Comparison of ENCODE assay signal across 12 cellular contexts in genomic region chr1:44484155-44484688, GRCh38.
DNase-seq lines count a peak whose midpoint lies in the region; ATAC-seq lines count a peak whose summit lies in the region.
"Had no signal": no experiment of that assay in that cellular context is flagged by ENCODE, and none has a peak within 500 bp of the region (broad histone marks: within the 10 kb centered on the region; RNA-seq: fewer than 3 reads in every experiment).

No MANE protein-coding gene starts in this region.

- H3K9ac ChIP-seq in subcutaneous abdominal adipose tissue (ENCODE audit: low read length in 5 of 5) = peak overlapping the region in 2 of 5 donors; percentile 2 to 17

- H3K27ac Mint-ChIP-seq in activated CD4-positive, alpha-beta memory T cell treated with anti-CD3 and anti-CD28 coated beads for 36 hours = no peak overlapping the region
- no peak overlapping the region for H3K27ac Mint-ChIP-seq in activated CD4-positive, alpha-beta memory T cell treated with anti-CD3 and anti-CD28 coated beads, Interleukin-2, amount 10 ng/mL, durations not matched to agents 7 days and 5 days
- H3K27ac Mint-ChIP-seq: activated naive CD4-positive, alpha-beta T cell treated with anti-CD3 and anti-CD28 coated beads, Interleukin-2, amount 50 U/mL, for 72 hours had no signal

- no peaks in the 10 kb centered on the region for H3K4me1 Mint-ChIP-seq in activated CD4-positive, alpha-beta memory T cell treated with anti-CD3 and anti-CD28 coated beads for 36 hours (ENCODE audit: low read depth)
- no peaks in the 10 kb centered on the region for H3K4me1 Mint-ChIP-seq in activated CD4-positive, alpha-beta memory T cell treated with anti-CD3 and anti-CD28 coated beads, Interleukin-2, amount 10 ng/mL, durations not matched to agents 7 days and 5 days

- H3K4me3 Mint-ChIP-seq in activated CD4-positive, alpha-beta memory T cell treated with anti-CD3 and anti-CD28 coated beads for 36 hours = no peak overlapping the region
- no peak overlapping the region for H3K4me3 Mint-ChIP-seq in activated CD4-positive, alpha-beta memory T cell treated with anti-CD3 and anti-CD28 coated beads, Interleukin-2, amount 10 ng/mL, durations not matched to agents 7 days and 5 days

- H3K36me3 ChIP-seq in subcutaneous abdominal adipose tissue (ENCODE audit: control insufficient read depth in 5 of 5, insufficient read depth in 5 of 5, low read length in 5 of 5) = no peaks in the 10 kb centered on the region

- peak overlapping the region in 1 of 5 donors; percentile 6 for H3K4me3 ChIP-seq in subcutaneous abdominal adipose tissue (ENCODE audit: low read depth in 1 of 5, low read length in 5 of 5)

- DNase-seq in activated CD4-positive, alpha-beta memory T cell treated with anti-CD3 and anti-CD28 coated beads for 36 hours = peak; percentile 10
- no peak for DNase-seq in activated CD4-positive, alpha-beta memory T cell treated with anti-CD3 and anti-CD28 coated beads, Interleukin-2, amount 10 ng/mL, durations not matched to agents 7 days and 5 days
- peak; percentile 61 for DNase-seq in astrocyte of the hippocampus (ENCODE audit: low read depth, low spot score)
- peak; percentile 78 for DNase-seq in iPS DF 19.7 (ENCODE audit: low read depth, low spot score)
- DNase-seq in stimulated activated naive CD4-positive, alpha-beta T cell (lab: John Stamatoyannopoulos, UW) = no peak
- no peak for DNase-seq in caudate nucleus (lab: John Stamatoyannopoulos, UW)
- DNase-seq: 8988T, DND-41 had no signal

- H3K27me3 Mint-ChIP-seq in activated CD4-positive, alpha-beta memory T cell treated with anti-CD3 and anti-CD28 coated beads for 36 hours = peaks cover 25% of the 10 kb centered on the region
- peaks cover 32% of the 10 kb centered on the region for H3K27me3 Mint-ChIP-seq in activated CD4-positive, alpha-beta memory T cell treated with anti-CD3 and anti-CD28 coated beads, Interleukin-2, amount 10 ng/mL, durations not matched to agents 7 days and 5 days

- no peaks in the 10 kb centered on the region for H3K9me3 Mint-ChIP-seq in activated CD4-positive, alpha-beta memory T cell treated with anti-CD3 and anti-CD28 coated beads for 36 hours
- H3K9me3 Mint-ChIP-seq in activated CD4-positive, alpha-beta memory T cell treated with anti-CD3 and anti-CD28 coated beads, Interleukin-2, amount 10 ng/mL, durations not matched to agents 7 days and 5 days = no peaks in the 10 kb centered on the region
- H3K9me3 Mint-ChIP-seq: activated naive CD4-positive, alpha-beta T cell treated with anti-CD3 and anti-CD28 coated beads, Interleukin-2, amount 50 U/mL, for 72 hours had no signal

- H3K27ac ChIP-seq in subcutaneous abdominal adipose tissue (ENCODE audit: low read depth, low read length) (peak overlapping the region; percentile 69), caudate nucleus (ENCODE audit: low read depth, low read length) (no peak overlapping the region)
- H3K27ac ChIP-seq: epithelial cell of prostate had no signal

- CTCF ChIA-PET in activated CD4-positive, alpha-beta memory T cell treated with anti-CD3 and anti-CD28 coated beads for 36 hours (lab: Charles Lee) = interaction anchor here (1.5 kb wide), 1 partner anchor 88 kb away, joined by 3 read pairs; no protein-coding TSS in a partner anchor
- CTCF ChIA-PET in activated CD4-positive, alpha-beta memory T cell treated with anti-CD3 and anti-CD28 coated beads, Interleukin-2, amount 10 ng/mL, durations not matched to agents 7 days and 5 days (lab: Charles Lee) = no interaction called here

- POLR2A ChIA-PET in activated CD4-positive, alpha-beta memory T cell treated with anti-CD3 and anti-CD28 coated beads for 36 hours (lab: Charles Lee) = no interaction called here
- POLR2A ChIA-PET in activated CD4-positive, alpha-beta memory T cell treated with anti-CD3 and anti-CD28 coated beads, Interleukin-2, amount 10 ng/mL, durations not matched to agents 7 days and 5 days (lab: Charles Lee) = no interaction called here

- intact Hi-C loops in activated CD4-positive, alpha-beta memory T cell treated with anti-CD3 and anti-CD28 coated beads for 36 hours (cut with micrococcal nuclease) = no loop called here

- H3K36me3 Mint-ChIP-seq in activated CD4-positive, alpha-beta memory T cell treated with anti-CD3 and anti-CD28 coated beads for 36 hours = no peaks in the 10 kb centered on the region
- H3K36me3 Mint-ChIP-seq in activated CD4-positive, alpha-beta memory T cell treated with anti-CD3 and anti-CD28 coated beads, Interleukin-2, amount 10 ng/mL, durations not matched to agents 7 days and 5 days (ENCODE audit: low read depth) = no peaks in the 10 kb centered on the region
- H3K36me3 Mint-ChIP-seq: activated naive CD4-positive, alpha-beta T cell treated with anti-CD3 and anti-CD28 coated beads, Interleukin-2, amount 50 U/mL, for 72 hours had no signal

- no peaks in the 10 kb centered on the region for H3K9me3 ChIP-seq in subcutaneous abdominal adipose tissue (ENCODE audit: control insufficient read depth in 5 of 5, low read length in 5 of 5)

- H3K27me3 ChIP-seq in subcutaneous abdominal adipose tissue (ENCODE audit: control insufficient read depth in 5 of 5, insufficient read depth in 4 of 5, low read length in 5 of 5) = peaks cover 0 to 4% (median 0%) of the 10 kb centered on the region in 5 donors

- ATAC-seq in GM18858 (IDR thresholded peaks at IDR 0.05; ENCODE audit: unreplicated experiment) = no peak
- ATAC-seq: activated naive CD4-positive, alpha-beta T cell treated with anti-CD3 and anti-CD28 coated beads, Interleukin-2, amount 50 U/mL, for 72 hours had no signal

- peaks cover 6 to 26% (median 16%) of the 10 kb centered on the region in 5 donors for H3K4me1 ChIP-seq in subcutaneous abdominal adipose tissue (ENCODE audit: control insufficient read depth in 5 of 5, insufficient read depth in 5 of 5, low read length in 5 of 5)

Comparison
In these comparisons a context has a peak if more than half of its experiments do, and no peak if none do; other contexts are left out.
1. DNase-seq: peak in activated CD4-positive, alpha-beta memory T cell treated with anti-CD3 and anti-CD28 coated beads for 36 hours (single experiment), astrocyte of the hippocampus (single experiment) and iPS DF 19.7 (single experiment); none in activated CD4-positive, alpha-beta memory T cell treated with anti-CD3 and anti-CD28 coated beads, Interleukin-2, amount 10 ng/mL, durations not matched to agents 7 days and 5 days (single experiment), stimulated activated naive CD4-positive, alpha-beta T cell (0 of 6) and caudate nucleus (0 of 61).